ENCODE assay signal across 1 cellular context in the genomic region with DNA sequence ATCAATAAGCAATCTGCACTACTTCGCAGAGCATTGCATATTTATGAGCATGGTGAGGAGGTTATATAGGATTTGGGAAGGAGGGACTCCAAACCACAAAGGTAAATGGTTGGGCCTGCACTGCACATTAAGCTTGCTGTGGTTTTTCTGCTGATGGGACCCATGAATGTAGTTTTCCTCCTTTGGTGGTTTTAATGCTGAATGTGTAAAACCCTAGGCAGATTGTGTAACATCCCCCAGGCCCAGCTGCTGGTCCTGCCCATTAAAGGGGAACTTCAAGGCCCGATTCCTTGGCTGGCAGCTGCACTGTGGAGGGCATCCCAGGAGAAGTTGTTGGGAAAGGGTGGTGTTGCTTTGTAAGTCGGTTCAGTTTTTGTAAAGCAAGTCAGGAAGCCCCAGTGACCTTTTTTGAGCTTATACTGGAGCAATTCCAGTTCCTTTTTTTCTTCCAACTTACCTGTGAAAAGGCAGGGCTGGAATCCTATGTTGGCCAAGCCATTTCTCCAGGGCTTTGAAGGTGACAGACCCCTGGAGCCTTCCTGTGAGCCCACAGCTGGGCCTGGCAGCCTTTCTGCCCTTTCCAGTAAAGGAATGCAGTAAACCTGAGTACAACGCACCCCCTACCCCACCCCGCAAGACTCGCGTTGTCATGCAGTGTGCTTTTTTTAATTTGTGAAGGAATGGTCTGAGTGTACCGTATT.
TF ChIP-seq lines count a peak whose summit lies in the region.

No MANE protein-coding gene starts in this region.

TF ChIP-seq in HepG2, 621 proteins besides CTCF, POLR2A, EP300 and RAD21 (continued from another document):
- TF ChIP-seq, protein P1, sequence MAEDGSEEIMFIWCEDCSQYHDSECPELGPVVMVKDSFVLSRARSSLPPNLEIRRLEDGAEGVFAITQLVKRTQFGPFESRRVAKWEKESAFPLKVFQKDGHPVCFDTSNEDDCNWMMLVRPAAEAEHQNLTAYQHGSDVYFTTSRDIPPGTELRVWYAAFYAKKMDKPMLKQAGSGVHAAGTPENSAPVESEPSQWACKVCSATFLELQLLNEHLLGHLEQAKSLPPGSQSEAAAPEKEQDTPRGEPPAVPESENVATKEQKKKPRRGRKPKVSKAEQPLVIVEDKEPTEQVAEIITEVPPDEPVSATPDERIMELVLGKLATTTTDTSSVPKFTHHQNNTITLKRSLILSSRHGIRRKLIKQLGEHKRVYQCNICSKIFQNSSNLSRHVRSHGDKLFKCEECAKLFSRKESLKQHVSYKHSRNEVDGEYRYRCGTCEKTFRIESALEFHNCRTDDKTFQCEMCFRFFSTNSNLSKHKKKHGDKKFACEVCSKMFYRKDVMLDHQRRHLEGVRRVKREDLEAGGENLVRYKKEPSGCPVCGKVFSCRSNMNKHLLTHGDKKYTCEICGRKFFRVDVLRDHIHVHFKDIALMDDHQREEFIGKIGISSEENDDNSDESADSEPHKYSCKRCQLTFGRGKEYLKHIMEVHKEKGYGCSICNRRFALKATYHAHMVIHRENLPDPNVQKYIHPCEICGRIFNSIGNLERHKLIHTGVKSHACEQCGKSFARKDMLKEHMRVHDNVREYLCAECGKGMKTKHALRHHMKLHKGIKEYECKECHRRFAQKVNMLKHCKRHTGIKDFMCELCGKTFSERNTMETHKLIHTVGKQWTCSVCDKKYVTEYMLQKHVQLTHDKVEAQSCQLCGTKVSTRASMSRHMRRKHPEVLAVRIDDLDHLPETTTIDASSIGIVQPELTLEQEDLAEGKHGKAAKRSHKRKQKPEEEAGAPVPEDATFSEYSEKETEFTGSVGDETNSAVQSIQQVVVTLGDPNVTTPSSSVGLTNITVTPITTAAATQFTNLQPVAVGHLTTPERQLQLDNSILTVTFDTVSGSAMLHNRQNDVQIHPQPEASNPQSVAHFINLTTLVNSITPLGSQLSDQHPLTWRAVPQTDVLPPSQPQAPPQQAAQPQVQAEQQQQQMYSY (CRISPR knock-in tag; IDR thresholded peaks at IDR 0.05), result no peak
- TF ChIP-seq PREB (CRISPR knock-in tag; IDR thresholded peaks at IDR 0.05) (no peak), JUNB (CRISPR knock-in tag; IDR thresholded peaks at IDR 0.05; ENCODE audit: borderline replicate concordance) (no peak), MAFF (IDR thresholded peaks at IDR 0.05; ENCODE audit: low read depth, low read length) (peak; percentile 20; the same call in 1 of the 2 replicates)
- TF ChIP-seq, protein P2, sequence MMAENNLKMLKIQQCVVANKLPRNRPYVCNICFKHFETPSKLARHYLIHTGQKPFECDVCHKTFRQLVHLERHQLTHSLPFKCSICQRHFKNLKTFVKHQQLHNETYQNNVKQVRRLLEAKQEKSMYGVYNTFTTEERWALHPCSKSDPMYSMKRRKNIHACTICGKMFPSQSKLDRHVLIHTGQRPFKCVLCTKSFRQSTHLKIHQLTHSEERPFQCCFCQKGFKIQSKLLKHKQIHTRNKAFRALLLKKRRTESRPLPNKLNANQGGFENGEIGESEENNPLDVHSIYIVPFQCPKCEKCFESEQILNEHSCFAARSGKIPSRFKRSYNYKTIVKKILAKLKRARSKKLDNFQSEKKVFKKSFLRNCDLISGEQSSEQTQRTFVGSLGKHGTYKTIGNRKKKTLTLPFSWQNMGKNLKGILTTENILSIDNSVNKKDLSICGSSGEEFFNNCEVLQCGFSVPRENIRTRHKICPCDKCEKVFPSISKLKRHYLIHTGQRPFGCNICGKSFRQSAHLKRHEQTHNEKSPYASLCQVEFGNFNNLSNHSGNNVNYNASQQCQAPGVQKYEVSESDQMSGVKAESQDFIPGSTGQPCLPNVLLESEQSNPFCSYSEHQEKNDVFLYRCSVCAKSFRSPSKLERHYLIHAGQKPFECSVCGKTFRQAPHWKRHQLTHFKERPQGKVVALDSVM (CRISPR knock-in tag; IDR thresholded peaks at IDR 0.05), result no peak
